In the genomic region with DNA sequence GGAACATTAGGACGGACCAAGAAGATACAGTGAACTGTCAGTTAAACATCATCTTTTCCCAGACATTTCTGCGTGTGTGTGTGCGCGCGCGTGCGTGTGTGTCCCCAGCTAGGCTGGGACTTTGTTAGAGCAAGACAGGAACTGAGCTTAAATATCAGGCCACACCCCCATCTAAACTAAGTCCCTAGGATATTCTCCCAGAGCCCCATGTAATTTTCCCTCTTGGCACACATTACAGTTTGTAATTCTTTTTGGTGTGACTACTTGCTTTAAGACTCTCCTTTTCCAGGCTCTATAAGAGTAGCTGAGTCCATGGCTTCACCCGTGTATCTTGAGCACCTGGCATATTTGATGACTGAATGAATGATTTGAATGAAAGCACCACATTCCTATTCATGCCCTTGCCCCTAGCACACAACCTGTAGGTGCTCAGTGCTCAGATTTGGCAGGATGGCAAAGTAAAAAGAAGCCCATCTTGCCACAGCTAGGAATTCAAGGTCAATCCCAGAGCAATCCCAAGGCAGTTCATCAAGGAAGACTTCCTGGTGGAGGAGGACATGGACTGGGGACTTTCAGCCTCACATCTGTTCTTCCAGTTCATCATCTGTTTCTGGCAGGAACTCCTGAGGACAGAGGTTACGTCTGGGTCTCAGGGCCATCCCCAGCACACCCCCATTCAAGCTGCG, we compare ENCODE assay signal across 11 cellular contexts.
DNase-seq lines count a peak whose midpoint lies in the region; ATAC-seq, FAIRE-seq and TF ChIP-seq lines count a peak whose summit lies in the region.
"Had no signal": no experiment of that assay in that cellular context is flagged by ENCODE, and none has a peak within 500 bp of the region (broad histone marks: within the 10 kb centered on the region; RNA-seq: fewer than 3 reads in every experiment).

No MANE protein-coding gene starts in this region.

- H3K4me1 ChIP-seq in GM12878 (ENCODE audit: control insufficient read depth, insufficient read depth, low read length) (peaks cover 23% of the 10 kb centered on the region), keratinocyte (ENCODE audit: control insufficient read depth, extremely low read depth, insufficient read depth, low read length) (peaks cover 60% of the 10 kb centered on the region), GM23338 (ENCODE audit: insufficient read depth) (no peaks in the 10 kb centered on the region)

- RAD21 ChIA-PET in GM12878 (lab: Charles Lee; ENCODE audit: unreplicated experiment) = interaction anchor here (1.0 kb wide), 2 partner anchors 14 to 132 kb away, joined by 3 read pairs; no protein-coding TSS in a partner anchor

- H3K27me3 Mint-ChIP-seq in stimulated activated memory B cell treated with anti-CD40 and anti-IgM and Interleukin-4, amounts not matched to agents 10 μg/mL and 1 μg/mL and 100 μg/mL, for 72 hours = peaks cover 43% of the 10 kb centered on the region
- no peaks in the 10 kb centered on the region for H3K27me3 Mint-ChIP-seq in GM23338 (ENCODE audit: insufficient read depth, low read depth, poor library complexity)

- peaks cover 7% of the 10 kb centered on the region for H3K4me1 Mint-ChIP-seq in stimulated activated memory B cell treated with anti-CD40 and anti-IgM and Interleukin-4, amounts not matched to agents 10 μg/mL and 1 μg/mL and 100 μg/mL, for 72 hours
- peaks cover 15% of the 10 kb centered on the region for H3K4me1 Mint-ChIP-seq in GM23338

- H3K79me2 ChIP-seq in GM12878 (ENCODE audit: control insufficient read depth, insufficient read depth, low read length) (no peaks in the 10 kb centered on the region), keratinocyte (ENCODE audit: control insufficient read depth, insufficient read depth, low read length) (no peaks in the 10 kb centered on the region), GM23338 (replicated peaks; ENCODE audit: insufficient read depth) (no peaks in the 10 kb centered on the region)

- H3K4me3 Mint-ChIP-seq in stimulated activated memory B cell treated with anti-CD40 and anti-IgM and Interleukin-4, amounts not matched to agents 10 μg/mL and 1 μg/mL and 100 μg/mL, for 72 hours = no peak overlapping the region
- no peak overlapping the region for H3K4me3 Mint-ChIP-seq in GM23338
- H3K4me3 Mint-ChIP-seq: activated CD4-positive, alpha-beta T cell treated with anti-CD3 and anti-CD28 coated beads for 36 hours had no signal

- H3K27me3 ChIP-seq in GM12878 (replicated peaks in 1 of 2; ENCODE audit: control insufficient read depth in 2 of 2, insufficient read depth in 2 of 2, low read length in 1 of 2) (no peaks in the 10 kb centered on the region), keratinocyte (ENCODE audit: control insufficient read depth, extremely low read depth, insufficient read depth, low read length) (no peaks in the 10 kb centered on the region), GM23338 (ENCODE audit: insufficient read depth) (no peaks in the 10 kb centered on the region)

- BruUV-seq in GM12878 (replicated peaks; lab: Mats Ljungman, UMichigan) = no TSS peak

- dilution Hi-C loops in keratinocyte (cut with MboI; ENCODE audit: extremely low pct_ligation_motif_present, low sequenced_read_pairs) = no loop called here

- H3F3A ChIP-seq in GM23338 (replicated peaks; ENCODE audit: low read depth) = no peaks in the 10 kb centered on the region

- H3K9ac ChIP-seq in GM12878 (ENCODE audit: control insufficient read depth, insufficient read depth, low read length) (no peak overlapping the region), keratinocyte (ENCODE audit: control insufficient read depth, extremely low read depth, insufficient read depth, low read length) (peak overlapping the region; percentile 24)

- DNase-seq in HCEC 1CT (peak; percentile 54), GM12878 (ENCODE audit: low read depth, low spot score) (no peak), keratinocyte (ENCODE audit: low read depth, low spot score) (no peak), iPS-NIHi11 (ENCODE audit: low spot score) (no peak), GM23338 (ENCODE audit: low spot score) (no peak)
- no peak for DNase-seq in activated effector memory CD4-positive, alpha-beta T cell treated with Interleukin-2 at 50 U/mL for 16 hours
- DNase-seq: DMS79 treated with DMSO at 0.1 percent for 48 hours, hypothalamus had no signal

- H3K36me3 ChIP-seq in GM12878 (ENCODE audit: control insufficient read depth in 2 of 2, insufficient read depth in 2 of 2, low read length in 1 of 2) = no peaks in the 10 kb centered on the region
- no peaks in the 10 kb centered on the region for H3K36me3 ChIP-seq in keratinocyte (ENCODE audit: control insufficient read depth in 2 of 2, extremely low read depth in 1 of 2, insufficient read depth in 2 of 2, low read length in 2 of 2)
- H3K36me3 ChIP-seq in GM23338 (ENCODE audit: insufficient read depth) = no peaks in the 10 kb centered on the region

- no peak overlapping the region for H2AFZ ChIP-seq in GM12878 (ENCODE audit: control insufficient read depth, low read depth, low read length)
- no peak overlapping the region for H2AFZ ChIP-seq in keratinocyte (ENCODE audit: control insufficient read depth, low read length)
- no peak overlapping the region for H2AFZ ChIP-seq in GM23338

- no peak for TF ChIP-seq RAD21 in GM12878 (IDR thresholded peaks at IDR 0.05; ENCODE audit: insufficient read depth, low read depth, low read length)

- H3K4me2 ChIP-seq in GM12878 (ENCODE audit: control insufficient read depth, insufficient read depth) = no peak overlapping the region
- H3K4me2 ChIP-seq in keratinocyte (ENCODE audit: control insufficient read depth, extremely low read depth, insufficient read depth, low read depth, low read length) = peak overlapping the region; percentile 52
- H3K4me2 ChIP-seq in GM23338 = no peak overlapping the region

- WGBS in GM12878 (ENCODE audit: insufficient coverage, insufficient replicate concordance, low lambda C conversion rate, missing lambda C conversion rate) = 81% methylated on average over 10 of the region's 10 CpGs

- SMC1A ChIA-PET in GM12878 (lab: Charles Lee; ENCODE audit: uncharacterized antibody, unreplicated experiment) = interaction anchor here (1.0 to 1.2 kb wide), 3 partner anchors 8 to 13 kb away, joined by 3 read pairs; no protein-coding TSS in a partner anchor

- no peak for TF ChIP-seq POLR2A in GM12878 (IDR thresholded peaks at IDR 0.05; ENCODE audit: low read depth, low read length)

- H4K20me1 ChIP-seq in GM12878 (ENCODE audit: control insufficient read depth, insufficient read depth) (no peaks in the 10 kb centered on the region), keratinocyte (ENCODE audit: control insufficient read depth, extremely low read depth, insufficient read depth, low read length) (no peaks in the 10 kb centered on the region), GM23338 (replicated peaks; ENCODE audit: insufficient read depth) (no peaks in the 10 kb centered on the region)

- in situ Hi-C loops in GM12878 (cut with MboI) = no loop called here

- peak overlapping the region; percentile 67 for H3K27ac Mint-ChIP-seq in stimulated activated memory B cell treated with anti-CD40 and anti-IgM and Interleukin-4, amounts not matched to agents 10 μg/mL and 1 μg/mL and 100 μg/mL, for 72 hours
- H3K27ac Mint-ChIP-seq in GM23338 = no peak overlapping the region
- H3K27ac Mint-ChIP-seq: activated CD4-positive, alpha-beta T cell treated with anti-CD3 and anti-CD28 coated beads for 36 hours had no signal

- H3K27ac ChIP-seq in GM12878 (ENCODE audit: control insufficient read depth, insufficient read depth) (no peak overlapping the region), keratinocyte (ENCODE audit: control insufficient read depth, insufficient read depth, low read length) (peak overlapping the region; percentile 64), GM23338 (ENCODE audit: low read depth) (no peak overlapping the region)

- no peaks in the 10 kb centered on the region for H3K9me1 ChIP-seq in keratinocyte (ENCODE audit: control insufficient read depth, extremely low read depth, insufficient read depth, low read length)

- ATAC-seq in GM12878 = no peak
- ATAC-seq in stimulated activated memory B cell treated with anti-CD40 and anti-IgM and Interleukin-4, amounts not matched to agents 10 μg/mL and 1 μg/mL and 100 μg/mL, for 72 hours = no peak
- ATAC-seq in HG03045 (IDR thresholded peaks at IDR 0.05; ENCODE audit: unreplicated experiment) = no peak
- ATAC-seq in GM23338 = no peak

- TF ChIP-seq CTCF in GM12878 (IDR thresholded peaks at IDR 0.05 in 2 of 3, conservative IDR thresholded peaks at IDR 0.05 in 1 of 3; ENCODE audit: control insufficient read depth in 2 of 3, extremely low read depth in 1 of 3, insufficient read depth in 1 of 3, low read depth in 3 of 3, low read length in 3 of 3) = no peak
- no peak for TF ChIP-seq CTCF in keratinocyte (optimal IDR thresholded peaks at IDR 0.05 in 1 of 3, IDR thresholded peaks at IDR 0.05 in 1 of 3, conservative IDR thresholded peaks at IDR 0.05 in 1 of 3; ENCODE audit: extremely low read depth in 1 of 3, insufficient read depth in 2 of 3, low read length in 3 of 3)
- TF ChIP-seq CTCF in GM23338 (conservative IDR thresholded peaks at IDR 0.05; ENCODE audit: low read depth in 2 of 2) = no peak

- FAIRE-seq in GM12878 (lab: Jason Lieb, UNC) (no peak), keratinocyte (lab: Jason Lieb, UNC) (no peak)

- H3K9me2 ChIP-seq in GM23338 (ENCODE audit: insufficient read depth) = no peaks in the 10 kb centered on the region; the same call in 1 of the 2 replicates

- H3K4me3 ChIP-seq in GM12878 (no peak overlapping the region), keratinocyte (ENCODE audit: control insufficient read depth in 2 of 3, extremely low read depth in 1 of 3, insufficient read depth in 2 of 3, low read depth in 1 of 3, low read length in 3 of 3) (no peak overlapping the region), GM23338 (no peak overlapping the region)

- intact Hi-C loops in GM12878 (cut with micrococcal nuclease; ENCODE audit: unreplicated experiment) = loop anchor here (5.0 kb wide), 1 partner anchor 46 kb away; no protein-coding TSS in a partner anchor

- CTCF ChIA-PET in GM12878 (lab: Yijun Ruan, JAX) = interaction anchor here (0.5 to 1.3 kb wide), 5 partner anchors 8 to 877 kb away, joined by 3 to 5 read pairs (median 3); no protein-coding TSS in a partner anchor

- H3K9me3 ChIP-seq in GM12878 (replicated peaks; ENCODE audit: control insufficient read depth, insufficient read depth, low read length) (no peaks in the 10 kb centered on the region; the same call in 2 of the 3 replicates), keratinocyte (ENCODE audit: control insufficient read depth, low read depth, low read length) (no peaks in the 10 kb centered on the region)

- no peak for TF ChIP-seq EP300 in GM12878 (IDR thresholded peaks at IDR 0.05; ENCODE audit: borderline replicate concordance in 1 of 2, control insufficient read depth in 1 of 2, low read depth in 2 of 2, low read length in 2 of 2)

- POLR2A ChIA-PET in GM12878 (lab: Charles Lee) = interaction anchor here (1.0 to 3.4 kb wide), 5 partner anchors 10 to 58 kb away, joined by 3 to 12 read pairs (median 3); no protein-coding TSS in a partner anchor

- H3K36me3 Mint-ChIP-seq in stimulated activated memory B cell treated with anti-CD40 and anti-IgM and Interleukin-4, amounts not matched to agents 10 μg/mL and 1 μg/mL and 100 μg/mL, for 72 hours = peaks cover 15% of the 10 kb centered on the region
- H3K36me3 Mint-ChIP-seq in GM23338 (ENCODE audit: low read depth) = no peaks in the 10 kb centered on the region

- H3K9me3 Mint-ChIP-seq in stimulated activated memory B cell treated with anti-CD40 and anti-IgM and Interleukin-4, amounts not matched to agents 10 μg/mL and 1 μg/mL and 100 μg/mL, for 72 hours = peaks cover 5% of the 10 kb centered on the region
- H3K9me3 Mint-ChIP-seq in GM23338 = 0 out of 3 replicates have a peak, but pooled peaks cover 5% of the 10 kb centered on the region
